14 cellular contexts compared by ENCODE assay signal in the genomic region with DNA sequence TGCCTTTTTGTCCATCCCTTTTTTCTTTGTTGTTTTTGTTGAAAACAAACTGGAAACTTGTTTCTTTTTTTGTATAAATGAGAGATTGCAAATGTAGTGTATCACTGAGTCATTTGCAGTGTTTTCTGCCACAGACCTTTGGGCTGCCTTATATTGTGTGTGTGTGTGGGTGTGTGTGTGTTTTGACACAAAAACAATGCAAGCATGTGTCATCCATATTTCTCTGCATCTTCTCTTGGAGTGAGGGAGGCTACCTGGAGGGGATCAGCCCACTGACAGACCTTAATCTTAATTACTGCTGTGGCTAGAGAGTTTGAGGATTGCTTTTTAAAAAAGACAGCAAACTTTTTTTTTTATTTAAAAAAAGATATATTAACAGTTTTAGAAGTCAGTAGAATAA. TPM values are rescaled to one million over a fixed set of nuclear protein-coding genes. Genes with fewer than 3 reads are reported as not detected.
DNase-seq lines count a peak whose midpoint lies in the region; ATAC-seq and TF ChIP-seq lines count a peak whose summit lies in the region.
"Had no signal": no experiment of that assay in that cellular context is flagged by ENCODE, and none has a peak within 500 bp of the region (broad histone marks: within the 10 kb centered on the region; RNA-seq: fewer than 3 reads in every experiment).

No MANE protein-coding gene starts in this region.

- H3K9me3 ChIP-seq in left ventricle myocardium inferior (replicated peaks) (no peaks in the 10 kb centered on the region), A673 (ENCODE audit: low read depth, low read length, poor library complexity, severe bottlenecking) (no peaks in the 10 kb centered on the region)

- H3K27me3 ChIP-seq in left ventricle myocardium inferior (ENCODE audit: low read depth), result peaks cover 54% of the 10 kb centered on the region
- H3K27me3 ChIP-seq in A673 (replicated peaks; ENCODE audit: insufficient read depth, low read depth, low read length, poor library complexity), result no peaks in the 10 kb centered on the region

- intact Hi-C loops in left ventricle myocardium inferior (cut with micrococcal nuclease) (no loop called here), left ventricle myocardium superior (cut with micrococcal nuclease) (loop anchor here (10.0 kb wide), 1 partner anchor 59 kb away; no protein-coding TSS in a partner anchor), A673 (cut with micrococcal nuclease; ENCODE audit: unreplicated experiment) (loop anchor here (10.0 kb wide), 1 partner anchor 209 kb away; no protein-coding TSS in a partner anchor)

- no peak for TF ChIP-seq CTCF in left ventricle myocardium inferior (IDR thresholded peaks at IDR 0.05; ENCODE audit: borderline replicate concordance)
- TF ChIP-seq CTCF in brain (conservative IDR thresholded peaks at IDR 0.05), result no peak
- TF ChIP-seq CTCF in nephron (IDR thresholded peaks at IDR 0.05; ENCODE audit: unreplicated experiment in 3 of 3), result no peak
- no peak for TF ChIP-seq CTCF in A673 (conservative IDR thresholded peaks at IDR 0.05; ENCODE audit: low read depth, low read length)

- H3K9me3 Mint-ChIP-seq in brain (peaks cover 0 to 7% (median 2%) of the 10 kb centered on the region in 5 experiments), nephron (no peaks in the 10 kb centered on the region)
- H3K9me3 Mint-ChIP-seq: activated T-helper 1 cell treated with anti-CD3 and anti-CD28 coated beads, Interleukin-12 subunit alpha, Interleukin-12 subunit beta, Interleukin-2, Interleukin-4 antibody, amounts not matched to agents 30 ng/mL and 10 ng/mL and 1 ng/mL, durations not matched to agents 14 hours and 24 hours and 36 hours; endodermal cell; H9 had no signal

- H3K4me3 Mint-ChIP-seq in brain, result peak overlapping the region; percentile 77 to 94 (median 91)
- H3K4me3 Mint-ChIP-seq in nephron, result peak overlapping the region; percentile 57 to 67 (median 58)
- H3K4me3 Mint-ChIP-seq: activated T-helper 1 cell treated with anti-CD3 and anti-CD28 coated beads, Interleukin-12 subunit alpha, Interleukin-12 subunit beta, Interleukin-2, Interleukin-4 antibody, amounts not matched to agents 30 ng/mL and 10 ng/mL and 1 ng/mL, durations not matched to agents 14 hours and 24 hours and 36 hours; endodermal cell had no signal

- POLR2A ChIA-PET in A673 (lab: Charles Lee; ENCODE audit: low non-redundant PET), result no interaction called here

- CTCF ChIA-PET in A673 (lab: Charles Lee), result no interaction called here

- H3K27me3 Mint-ChIP-seq in brain (peaks cover 33% of the 10 kb centered on the region), nephron (ENCODE audit: low read depth) (peaks cover 46% of the 10 kb centered on the region)

- no peak for ATAC-seq in left ventricle myocardium superior

- H3K36me3 ChIP-seq in left ventricle myocardium inferior, result peaks cover 10% of the 10 kb centered on the region
- peaks cover 29% of the 10 kb centered on the region for H3K36me3 ChIP-seq in A673 (ENCODE audit: insufficient read depth, low read length, poor library complexity, severe bottlenecking)

- H3K4me1 ChIP-seq in left ventricle myocardium inferior (peaks cover 63% of the 10 kb centered on the region), A673 (ENCODE audit: insufficient read depth, low read length, poor library complexity, severe bottlenecking) (peaks cover 19% of the 10 kb centered on the region)

- peak overlapping the region; percentile 33 to 99 (median 97) for H3K27ac Mint-ChIP-seq in brain
- peak overlapping the region in 1 of 3 experiments; percentile 32 for H3K27ac Mint-ChIP-seq in nephron
- H3K27ac Mint-ChIP-seq: activated T-helper 1 cell treated with anti-CD3 and anti-CD28 coated beads, Interleukin-12 subunit alpha, Interleukin-12 subunit beta, Interleukin-2, Interleukin-4 antibody, amounts not matched to agents 30 ng/mL and 10 ng/mL and 1 ng/mL, durations not matched to agents 14 hours and 24 hours and 36 hours; endodermal cell had no signal

- DNase-seq in left ventricle myocardium inferior (no peak), left ventricle myocardium superior (no peak), SKM-1 treated with dmso at 0.1 percent for 144 hours (lab: John Stamatoyannopoulos, UW; ENCODE audit: unreplicated experiment) (no peak), A673 (ENCODE audit: low spot score) (no peak), SK-N-DZ (ENCODE audit: low spot score) (no peak)
- no peak for DNase-seq in activated T-cell treated with anti-CD3 and anti-CD28 coated beads, Interleukin-2, amount 50 U/mL, for 1 hour
- DNase-seq: activated CD4-positive, alpha-beta T cell treated with anti-CD3 and anti-CD28 coated beads, Interleukin-2, amount 50 U/mL, for 1 hour; H9; NCI-H187; stimulated activated naive CD4-positive, alpha-beta T cell treated with Interleukin-2 at 50 U/mL for 16 hours had no signal

- H3K4me1 Mint-ChIP-seq in brain (peaks cover 63% of the 10 kb centered on the region), nephron (peaks cover 36% of the 10 kb centered on the region)

- BruUV-seq in A673 (replicated peaks; lab: Mats Ljungman, UMichigan), result no TSS peak

- H3K27ac ChIP-seq in left ventricle myocardium inferior (replicated peaks), result peak overlapping the region; percentile 85
- no peak overlapping the region for H3K27ac ChIP-seq in A673 (ENCODE audit: low read depth, low read length, poor library complexity, severe bottlenecking)

- H3K36me3 Mint-ChIP-seq in brain (peaks cover 30% of the 10 kb centered on the region), nephron (ENCODE audit: low read depth) (peaks cover 21% of the 10 kb centered on the region)

- peak overlapping the region; percentile 81 for H3K4me3 ChIP-seq in left ventricle myocardium inferior
- no peak overlapping the region for H3K4me3 ChIP-seq in A673 (ENCODE audit: low read depth, low read length, poor library complexity, severe bottlenecking)

RNA-seq across cellular contexts. Expression of a gene that starts 4.9 kb away (rescaled TPM):
- total RNA-seq in left ventricle myocardium inferior, result 15.0 TPM
- total RNA-seq in left ventricle myocardium superior, result 7.3 TPM
- polyA plus RNA-seq in brain (ENCODE audit: insufficient read depth, low read depth, low replicate concordance), result 35.4 TPM
- total RNA-seq in A673 (2021), result 31.1 and 37.5 TPM in 2 replicates
- 0.27 and 1.4 TPM in 2 replicates for polyA plus RNA-seq in SK-N-DZ (2014; cell fraction: cytosol; rRNA removed)
- 0.33 and 0.51 TPM in 2 replicates for polyA plus RNA-seq in SK-N-DZ (2014; cell fraction: nucleus; rRNA removed)
- total RNA-seq: activated T-helper 1 cell treated with anti-CD3 and anti-CD28 coated beads, Interleukin-12 subunit alpha, Interleukin-12 subunit beta, Interleukin-2, Interleukin-4 antibody, amounts not matched to agents 30 ng/mL and 10 ng/mL and 1 ng/mL, durations not matched to agents 14 hours and 24 hours and 36 hours had no signal
